22 cellular contexts compared by ENCODE assay signal in genomic region chrX:38616904-38617303, GRCh38. TPM values are rescaled to one million over a fixed set of nuclear protein-coding genes. Genes with fewer than 3 reads are reported as not detected.
DNase-seq lines count a peak whose midpoint lies in the region; ATAC-seq, FAIRE-seq and TF ChIP-seq lines count a peak whose summit lies in the region.
"Had no signal": no experiment of that assay in that cellular context is flagged by ENCODE, and none has a peak within 500 bp of the region (broad histone marks: within the 10 kb centered on the region; RNA-seq: fewer than 3 reads in every experiment).

No MANE protein-coding gene starts in this region.

- H2AFZ ChIP-seq in K562 (ENCODE audit: low read depth, low read length): no peak overlapping the region

- H3K9me1 ChIP-seq in K562 (ENCODE audit: control insufficient read depth, insufficient read depth, low read length): no peaks in the 10 kb centered on the region

- H3K4me3 ChIP-seq in BE2C (ENCODE audit: low read depth, low read length): no peak overlapping the region
- H3K4me3 ChIP-seq in K562: no peak overlapping the region
- no peak overlapping the region for H3K4me3 ChIP-seq in testis

- TF ChIP-seq POLR2A in K562 (conservative IDR thresholded peaks at IDR 0.05) (no peak), testis (IDR thresholded peaks at IDR 0.05) (no peak)

- H3K36me3 ChIP-seq in BE2C (no peaks in the 10 kb centered on the region), KOPT-K1 (ENCODE audit: insufficient read depth, low read length) (no peaks in the 10 kb centered on the region), K562 (ENCODE audit: control insufficient read depth, insufficient read depth, low read length) (no peaks in the 10 kb centered on the region), testis (ENCODE audit: low read depth, missing control alignments) (no peaks in the 10 kb centered on the region)

- H3K27me3 ChIP-seq in BE2C: no peaks in the 10 kb centered on the region
- no peaks in the 10 kb centered on the region; a peak in 3 of 5 replicates for H3K27me3 ChIP-seq in K562 (ENCODE audit: control insufficient read depth in 2 of 2, insufficient read depth in 2 of 2, low read length in 2 of 2)
- H3K27me3 ChIP-seq in testis: no peaks in the 10 kb centered on the region
- no peaks in the 10 kb centered on the region for H3K27me3 ChIP-seq in foreskin keratinocyte

- no peak for TF ChIP-seq RAD21 in K562 (CRISPR knock-in tag; conservative IDR thresholded peaks at IDR 0.05 in 1 of 2, IDR thresholded peaks at IDR 0.05 in 1 of 2)

- peak overlapping the region; percentile 86 for H3K27ac ChIP-seq in KOPT-K1 (ENCODE audit: low read depth, low read length, poor library complexity, severe bottlenecking)
- H3K27ac ChIP-seq in K562 (ENCODE audit: extremely low read depth, low read depth, low read length): no peak overlapping the region
- no peak overlapping the region for H3K27ac ChIP-seq in testis
- H3K27ac ChIP-seq in foreskin keratinocyte: no peak overlapping the region

- no peaks in the 10 kb centered on the region for H3K79me2 ChIP-seq in K562 (ENCODE audit: control insufficient read depth, insufficient read depth, low read length)

- no peak for TF ChIP-seq CTCF in BE2C (IDR thresholded peaks at IDR 0.05; ENCODE audit: low read depth, low read length)
- TF ChIP-seq CTCF in K562 (IDR thresholded peaks at IDR 0.05 in 2 of 3, conservative IDR thresholded peaks at IDR 0.05 in 1 of 3; ENCODE audit: insufficient read depth in 2 of 3, low read depth in 1 of 3, low read length in 3 of 3): no peak
- TF ChIP-seq CTCF in testis (IDR thresholded peaks at IDR 0.05): no peak
- no peak for TF ChIP-seq CTCF in foreskin keratinocyte (conservative IDR thresholded peaks at IDR 0.05)

- BruUV-seq in K562 (replicated peaks; lab: Mats Ljungman, UMichigan): no TSS peak

- POLR2A ChIA-PET in K562 (lab: Yijun Ruan, JAX): no interaction called here

- intact Hi-C loops in K562 (cut with micrococcal nuclease): no loop called here
- intact Hi-C loops in testis (cut with DNase I; ENCODE audit: low total_unique reads): no loop called here

- in situ Hi-C loops in K562 (cut with MboI): no loop called here

- ATAC-seq in K562 (no peak), GM18909 (IDR thresholded peaks at IDR 0.05; ENCODE audit: poor library complexity, unreplicated experiment) (no peak), foreskin keratinocyte (no peak)
- ATAC-seq: HCT116, HepG2 had no signal

- H3K9me3 ChIP-seq in BE2C: no peaks in the 10 kb centered on the region
- H3K9me3 ChIP-seq in KOPT-K1 (ENCODE audit: insufficient read depth, low read length, poor library complexity, severe bottlenecking): no peaks in the 10 kb centered on the region
- no peaks in the 10 kb centered on the region for H3K9me3 ChIP-seq in K562 (replicated peaks; ENCODE audit: control insufficient read depth, insufficient read depth, low read depth, low read length)
- H3K9me3 ChIP-seq in testis: no peaks in the 10 kb centered on the region

- H3K4me2 ChIP-seq in K562 (ENCODE audit: insufficient read depth, low read length): no peak overlapping the region

- CTCF ChIA-PET in K562 (lab: Yijun Ruan, JAX; ENCODE audit: low intra/inter-chr PET ratio): no interaction called here

- WGBS in K562 (ENCODE audit: insufficient coverage, low coverage, missing lambda C conversion rate): 2% methylated on average over 6 of the region's 6 CpGs
- WGBS in testis, 2 donors: 41 to 70% methylated on average over 6 of the region's 6 CpGs

- H3K4me1 ChIP-seq in BE2C: no peaks in the 10 kb centered on the region
- H3K4me1 ChIP-seq in K562 (replicated peaks in 1 of 2; ENCODE audit: control insufficient read depth in 2 of 2, insufficient read depth in 2 of 2, low read length in 2 of 2): no peaks in the 10 kb centered on the region; a peak in 1 of 5 replicates
- no peaks in the 10 kb centered on the region for H3K4me1 ChIP-seq in testis
- H3K4me1 ChIP-seq in foreskin keratinocyte: no peaks in the 10 kb centered on the region

- no peaks in the 10 kb centered on the region for H4K20me1 ChIP-seq in K562 (replicated peaks; ENCODE audit: control insufficient read depth, insufficient read depth, low read length)

- no peak for TF ChIP-seq EP300 in K562 (IDR thresholded peaks at IDR 0.05; ENCODE audit: low read length)

- no peak for FAIRE-seq in K562 (lab: Jason Lieb, UNC)
- FAIRE-seq: D721Med, G401.6, GM12891, GM18507, HepG2 had no signal

- no peak overlapping the region for H3K9ac ChIP-seq in K562 (ENCODE audit: insufficient read depth in 1 of 2, low read depth in 2 of 2, low read length in 2 of 2)

- DNase-seq in BE2C (peak; percentile 22), K562 (ENCODE audit: extremely low read depth in 1 of 4, low spot score in 3 of 4) (peak in 1 of 4 experiments; percentile 30), testis (peak; percentile 12), NCI-H2196 treated with DMSO at 0.1 percent for 48 hours (lab: John Stamatoyannopoulos, UW; ENCODE audit: unreplicated experiment) (no peak), foreskin keratinocyte (no peak)
- DNase-seq: C1 segment of cervical spinal cord; CD4-positive, CD25-positive, alpha-beta regulatory T cell; CD8-positive, alpha-beta memory T cell; COR-L47; GOT3; H7; HFFc6 had no signal

TF ChIP-seq in K562, 482 proteins besides CTCF, POLR2A, EP300 and RAD21 (continues in another document):
- TF ChIP-seq EWSR1 (IDR thresholded peaks at IDR 0.05; ENCODE audit: borderline replicate concordance, low read depth, partially characterized antibody): no peak
- no peak for TF ChIP-seq RAD51 (IDR thresholded peaks at IDR 0.05; ENCODE audit: borderline replicate concordance, low read depth)
- TF ChIP-seq ZNF75A (CRISPR knock-in tag; IDR thresholded peaks at IDR 0.05): 0 out of 2 replicates have a peak, but pooled peaks have one; percentile 26

RNA-seq across cellular contexts. Expression of gene TSPAN7, which starts 55.6 kb away (rescaled TPM):
- polyA plus RNA-seq in BE2C (2012; ENCODE audit: insufficient read depth, insufficient read length, low read depth): 163 TPM
- total RNA-seq in K562 (2011; cell fraction: chromatin; rRNA removed; ENCODE audit: low replicate concordance): not detected in 2 replicates
- not detected in 2 replicates for total RNA-seq in K562 (2011; cell fraction: nucleolus; rRNA removed)
- not detected in 2 replicates for total RNA-seq in K562 (2011; cell fraction: nucleoplasm; rRNA removed)
- not detected in 2 replicates for total RNA-seq in K562 (2014; rRNA removed)
- total RNA-seq in K562 (2014; rRNA removed; fragmentation: Illumina TruSeq; extraction: Trizol): 0.07 TPM in 1 of 2 replicates, not detected in the other
- 0.11 TPM in 1 of 2 replicates, not detected in the other for total RNA-seq in K562 (2015; rRNA removed; fragmentation: Illumina TruSeq; extraction: Trizol)
- total RNA-seq in K562 (2021): 0.16 and 0.18 TPM in 2 replicates
- polyA plus RNA-seq in K562 (2011; rRNA removed): 0.13 and 0.18 TPM in 2 replicates
- 0.19 and 0.40 TPM in 2 replicates for polyA plus RNA-seq in K562 (2011; cell fraction: cytosol; rRNA removed)
- polyA plus RNA-seq in K562 (2011; cell fraction: nucleus; rRNA removed): 0.06 and 0.11 TPM in 2 replicates
- 0.10 and 0.24 TPM in 2 replicates for polyA plus RNA-seq in K562 (2012)
- 0.09 and 0.14 TPM in 2 replicates for polyA plus RNA-seq in K562 (2014; fragmentation: Illumina TruSeq; extraction: Trizol)
- under 1 TPM; 0.28 to 0.29 TPM for polyA plus RNA-seq in K562 (2014; fragmentation: Nextera tagmentation; extraction: Ambion mirVana)
- 0.07 TPM in 1 of 2 replicates, not detected in the other for polyA plus RNA-seq in K562 (2014; rRNA removed)
- 0.15 TPM in 1 of 2 replicates, not detected in the other for polyA minus RNA-seq in K562 (2011; rRNA and poly(A)+ RNA removed)
- not detected in 2 replicates for polyA minus RNA-seq in K562 (2011; cell fraction: cytosol; rRNA and poly(A)+ RNA removed)
- not detected in 2 replicates for polyA minus RNA-seq in K562 (2011; cell fraction: nucleus; rRNA and poly(A)+ RNA removed)
- 1 to 10 TPM; 5.7 to 6.4 TPM for total RNA-seq in testis
- polyA plus RNA-seq in testis (ENCODE audit: insufficient read depth, low read depth, low replicate concordance): 21.5 TPM
- 0.24 and 0.28 TPM in 2 replicates for total RNA-seq in foreskin keratinocyte
- polyA plus RNA-seq in foreskin keratinocyte: 0.17 and 0.32 TPM in 2 replicates
- total RNA-seq: A172; CD4-positive, CD25-positive, alpha-beta regulatory T cell; HFFc6 had no signal
- polyA plus RNA-seq: IgD-negative memory B cell had no signal

Comparison
In these comparisons a context has a peak if more than half of its experiments do, and no peak if none do; other contexts are left out.
1. DNase-seq: peak in BE2C (single experiment) and testis (single experiment); none in NCI-H2196 treated with DMSO at 0.1 percent for 48 hours (single experiment) and foreskin keratinocyte (0 of 2).